ENCODE assay signal across 1 cellular context in the genomic region with DNA sequence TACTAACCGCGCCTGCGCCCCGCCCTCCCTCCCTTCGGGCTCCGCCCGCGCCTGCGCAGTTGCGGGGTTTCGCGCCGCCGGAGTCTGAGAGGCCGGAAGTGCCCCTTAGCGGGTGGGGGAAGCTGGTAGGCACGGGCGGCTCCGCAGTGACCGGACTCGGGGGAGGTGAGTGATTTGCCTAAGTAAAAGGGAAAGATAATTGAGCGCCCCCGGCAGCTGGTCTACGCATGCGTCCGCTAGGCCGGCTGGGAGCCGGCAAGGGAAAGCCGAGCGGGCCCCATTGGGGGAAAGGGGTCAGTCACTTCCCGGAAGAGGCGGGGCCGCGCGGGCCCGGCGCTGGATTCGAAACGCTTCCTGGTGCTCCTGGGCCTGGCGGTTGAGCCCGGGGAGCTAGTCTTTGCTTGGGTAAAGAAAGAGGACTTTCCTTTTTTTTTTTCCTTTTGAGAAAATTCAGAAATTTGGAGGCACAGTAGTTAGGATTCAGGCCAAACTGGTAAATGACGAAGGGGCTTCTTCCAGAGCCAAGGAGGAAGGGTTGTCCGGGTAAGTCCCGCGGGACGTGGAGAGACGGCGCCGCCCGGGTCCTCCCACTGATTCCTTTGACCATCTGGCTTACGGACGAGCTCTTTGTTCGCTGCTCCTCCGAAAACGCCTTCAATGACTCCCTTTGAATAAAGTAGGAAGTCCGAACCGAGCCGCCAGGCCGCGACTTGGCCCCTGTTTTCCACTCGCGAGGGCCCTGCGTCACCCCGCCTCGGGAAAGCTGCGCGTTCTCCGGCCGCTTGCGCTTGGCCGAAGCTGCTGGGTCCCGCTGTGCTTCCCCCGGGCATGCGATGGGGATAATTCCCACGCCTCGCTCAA.
A peak's percentile ranks its signal among the peaks of the same experiment; 100 is the strongest.
TF ChIP-seq lines count a peak whose summit lies in the region.

A gene with protein sequence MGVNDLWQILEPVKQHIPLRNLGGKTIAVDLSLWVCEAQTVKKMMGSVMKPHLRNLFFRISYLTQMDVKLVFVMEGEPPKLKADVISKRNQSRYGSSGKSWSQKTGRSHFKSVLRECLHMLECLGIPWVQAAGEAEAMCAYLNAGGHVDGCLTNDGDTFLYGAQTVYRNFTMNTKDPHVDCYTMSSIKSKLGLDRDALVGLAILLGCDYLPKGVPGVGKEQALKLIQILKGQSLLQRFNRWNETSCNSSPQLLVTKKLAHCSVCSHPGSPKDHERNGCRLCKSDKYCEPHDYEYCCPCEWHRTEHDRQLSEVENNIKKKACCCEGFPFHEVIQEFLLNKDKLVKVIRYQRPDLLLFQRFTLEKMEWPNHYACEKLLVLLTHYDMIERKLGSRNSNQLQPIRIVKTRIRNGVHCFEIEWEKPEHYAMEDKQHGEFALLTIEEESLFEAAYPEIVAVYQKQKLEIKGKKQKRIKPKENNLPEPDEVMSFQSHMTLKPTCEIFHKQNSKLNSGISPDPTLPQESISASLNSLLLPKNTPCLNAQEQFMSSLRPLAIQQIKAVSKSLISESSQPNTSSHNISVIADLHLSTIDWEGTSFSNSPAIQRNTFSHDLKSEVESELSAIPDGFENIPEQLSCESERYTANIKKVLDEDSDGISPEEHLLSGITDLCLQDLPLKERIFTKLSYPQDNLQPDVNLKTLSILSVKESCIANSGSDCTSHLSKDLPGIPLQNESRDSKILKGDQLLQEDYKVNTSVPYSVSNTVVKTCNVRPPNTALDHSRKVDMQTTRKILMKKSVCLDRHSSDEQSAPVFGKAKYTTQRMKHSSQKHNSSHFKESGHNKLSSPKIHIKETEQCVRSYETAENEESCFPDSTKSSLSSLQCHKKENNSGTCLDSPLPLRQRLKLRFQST (plus strand): TSS at position 336 of the 861 bp plus-strand sequence. CDS start 5,806 bp downstream, outside the sequence.
A gene with protein sequence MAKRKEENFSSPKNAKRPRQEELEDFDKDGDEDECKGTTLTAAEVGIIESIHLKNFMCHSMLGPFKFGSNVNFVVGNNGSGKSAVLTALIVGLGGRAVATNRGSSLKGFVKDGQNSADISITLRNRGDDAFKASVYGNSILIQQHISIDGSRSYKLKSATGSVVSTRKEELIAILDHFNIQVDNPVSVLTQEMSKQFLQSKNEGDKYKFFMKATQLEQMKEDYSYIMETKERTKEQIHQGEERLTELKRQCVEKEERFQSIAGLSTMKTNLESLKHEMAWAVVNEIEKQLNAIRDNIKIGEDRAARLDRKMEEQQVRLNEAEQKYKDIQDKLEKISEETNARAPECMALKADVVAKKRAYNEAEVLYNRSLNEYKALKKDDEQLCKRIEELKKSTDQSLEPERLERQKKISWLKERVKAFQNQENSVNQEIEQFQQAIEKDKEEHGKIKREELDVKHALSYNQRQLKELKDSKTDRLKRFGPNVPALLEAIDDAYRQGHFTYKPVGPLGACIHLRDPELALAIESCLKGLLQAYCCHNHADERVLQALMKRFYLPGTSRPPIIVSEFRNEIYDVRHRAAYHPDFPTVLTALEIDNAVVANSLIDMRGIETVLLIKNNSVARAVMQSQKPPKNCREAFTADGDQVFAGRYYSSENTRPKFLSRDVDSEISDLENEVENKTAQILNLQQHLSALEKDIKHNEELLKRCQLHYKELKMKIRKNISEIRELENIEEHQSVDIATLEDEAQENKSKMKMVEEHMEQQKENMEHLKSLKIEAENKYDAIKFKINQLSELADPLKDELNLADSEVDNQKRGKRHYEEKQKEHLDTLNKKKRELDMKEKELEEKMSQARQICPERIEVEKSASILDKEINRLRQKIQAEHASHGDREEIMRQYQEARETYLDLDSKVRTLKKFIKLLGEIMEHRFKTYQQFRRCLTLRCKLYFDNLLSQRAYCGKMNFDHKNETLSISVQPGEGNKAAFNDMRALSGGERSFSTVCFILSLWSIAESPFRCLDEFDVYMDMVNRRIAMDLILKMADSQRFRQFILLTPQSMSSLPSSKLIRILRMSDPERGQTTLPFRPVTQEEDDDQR (minus strand): TSS at position 8 of the 861 bp plus-strand sequence. CDS start 7,864 bp downstream, outside the sequence.

TF ChIP-seq in K562, 482 proteins besides CTCF, POLR2A, EP300 and RAD21 (continued from another document and continues in another):
- TF ChIP-seq ZNF134 (CRISPR knock-in tag; conservative IDR thresholded peaks at IDR 0.05) (no peak), ZNF717 (CRISPR knock-in tag; IDR thresholded peaks at IDR 0.05) (no peak), MIER1 (IDR thresholded peaks at IDR 0.05; ENCODE audit: low read depth) (no peak), HEY1 (CRISPR knock-in tag; IDR thresholded peaks at IDR 0.05; ENCODE audit: borderline replicate concordance) (no peak), KLF13 (tag; IDR thresholded peaks at IDR 0.05; ENCODE audit: borderline replicate concordance, low read depth) (no peak), NR4A1 (CRISPR knock-in tag; IDR thresholded peaks at IDR 0.05) (no peak), NR4A1 (tag; IDR thresholded peaks at IDR 0.05) (no peak), FUS (optimal IDR thresholded peaks at IDR 0.05; ENCODE audit: low read depth, low read length) (no peak)
- TF ChIP-seq, protein P1, sequence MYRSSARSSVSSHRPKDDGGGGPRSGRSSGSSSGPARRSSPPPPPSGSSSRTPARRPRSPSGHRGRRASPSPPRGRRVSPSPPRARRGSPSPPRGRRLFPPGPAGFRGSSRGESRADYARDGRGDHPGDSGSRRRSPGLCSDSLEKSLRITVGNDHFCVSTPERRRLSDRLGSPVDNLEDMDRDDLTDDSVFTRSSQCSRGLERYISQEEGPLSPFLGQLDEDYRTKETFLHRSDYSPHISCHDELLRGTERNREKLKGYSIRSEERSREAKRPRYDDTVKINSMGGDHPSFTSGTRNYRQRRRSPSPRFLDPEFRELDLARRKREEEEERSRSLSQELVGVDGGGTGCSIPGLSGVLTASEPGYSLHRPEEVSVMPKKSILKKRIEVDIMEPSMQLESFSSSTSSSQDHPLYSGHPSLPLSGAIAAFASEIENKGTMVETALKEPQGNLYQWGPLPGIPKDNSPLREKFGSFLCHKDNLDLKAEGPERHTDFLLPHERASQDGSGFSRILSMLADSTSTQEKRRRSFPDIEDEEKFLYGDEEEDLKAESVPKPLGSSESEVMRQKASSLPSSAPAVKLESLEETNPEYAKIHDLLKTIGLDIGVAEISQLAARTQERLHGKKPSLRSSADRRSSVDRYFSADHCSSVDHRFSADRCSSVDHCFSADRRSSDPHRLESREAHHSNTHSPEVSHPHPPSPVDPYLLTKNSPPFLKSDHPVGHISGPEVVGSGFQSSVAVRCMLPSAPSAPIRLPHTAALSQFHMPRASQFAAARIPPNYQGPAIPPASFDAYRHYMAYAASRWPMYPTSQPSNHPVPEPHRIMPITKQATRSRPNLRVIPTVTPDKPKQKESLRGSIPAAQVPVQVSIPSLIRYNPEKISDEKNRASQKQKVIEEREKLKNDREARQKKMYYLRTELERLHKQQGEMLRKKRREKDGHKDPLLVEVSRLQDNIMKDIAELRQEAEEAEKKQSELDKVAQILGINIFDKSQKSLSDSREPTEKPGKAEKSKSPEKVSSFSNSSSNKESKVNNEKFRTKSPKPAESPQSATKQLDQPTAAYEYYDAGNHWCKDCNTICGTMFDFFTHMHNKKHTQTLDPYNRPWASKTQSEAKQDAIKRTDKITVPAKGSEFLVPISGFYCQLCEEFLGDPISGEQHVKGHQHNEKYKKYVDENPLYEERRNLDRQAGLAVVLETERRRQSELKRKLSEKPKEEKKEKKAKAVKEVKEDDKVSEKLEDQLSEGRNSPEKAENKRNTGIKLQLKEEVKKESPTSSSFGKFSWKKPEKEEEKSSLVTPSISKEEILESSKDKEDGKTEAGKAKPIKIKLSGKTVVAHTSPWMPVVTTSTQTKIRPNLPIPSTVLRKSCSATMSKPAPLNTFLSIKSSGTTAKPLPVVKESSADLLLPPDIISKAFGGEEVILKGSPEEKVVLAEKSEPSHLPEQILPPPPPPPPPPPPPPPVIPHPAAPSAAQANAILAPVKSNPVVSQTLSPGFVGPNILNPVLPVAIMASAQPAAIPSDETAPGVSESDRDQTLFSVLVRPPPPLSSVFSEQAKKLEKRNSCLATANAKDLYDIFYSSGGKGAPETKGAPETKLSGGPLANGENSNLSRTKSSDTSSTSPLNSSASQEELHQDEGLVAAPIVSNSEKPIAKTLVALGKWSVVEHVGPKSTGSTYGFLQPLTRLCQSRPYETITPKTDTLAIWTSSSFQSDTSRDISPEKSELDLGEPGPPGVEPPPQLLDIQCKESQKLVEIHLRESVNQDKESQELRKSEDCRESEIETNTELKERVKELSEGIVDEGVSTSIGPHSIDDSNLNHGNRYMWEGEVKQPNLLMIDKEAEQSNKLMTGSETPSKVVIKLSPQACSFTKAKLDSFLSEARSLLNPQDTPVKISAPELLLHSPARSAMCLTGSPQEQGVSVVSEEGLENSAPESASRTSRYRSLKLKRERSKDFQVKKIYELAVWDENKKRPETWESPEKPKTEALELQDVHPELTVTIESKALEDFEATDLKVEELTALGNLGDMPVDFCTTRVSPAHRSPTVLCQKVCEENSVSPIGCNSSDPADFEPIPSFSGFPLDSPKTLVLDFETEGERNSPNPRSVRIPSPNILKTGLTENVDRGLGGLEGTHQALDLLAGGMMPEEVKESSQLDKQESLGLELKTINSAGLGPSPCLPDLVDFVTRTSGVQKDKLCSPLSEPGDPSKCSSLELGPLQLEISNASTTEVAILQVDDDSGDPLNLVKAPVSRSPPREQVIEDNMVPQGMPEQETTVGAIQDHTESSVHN (IDR thresholded peaks at IDR 0.05; ENCODE audit: borderline replicate concordance in 1 of 2, low read depth in 1 of 2): no peak
- TF ChIP-seq, protein P2, sequence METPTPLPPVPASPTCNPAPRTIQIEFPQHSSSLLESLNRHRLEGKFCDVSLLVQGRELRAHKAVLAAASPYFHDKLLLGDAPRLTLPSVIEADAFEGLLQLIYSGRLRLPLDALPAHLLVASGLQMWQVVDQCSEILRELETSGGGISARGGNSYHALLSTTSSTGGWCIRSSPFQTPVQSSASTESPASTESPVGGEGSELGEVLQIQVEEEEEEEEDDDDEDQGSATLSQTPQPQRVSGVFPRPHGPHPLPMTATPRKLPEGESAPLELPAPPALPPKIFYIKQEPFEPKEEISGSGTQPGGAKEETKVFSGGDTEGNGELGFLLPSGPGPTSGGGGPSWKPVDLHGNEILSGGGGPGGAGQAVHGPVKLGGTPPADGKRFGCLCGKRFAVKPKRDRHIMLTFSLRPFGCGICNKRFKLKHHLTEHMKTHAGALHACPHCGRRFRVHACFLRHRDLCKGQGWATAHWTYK (CRISPR knock-in tag; IDR thresholded peaks at IDR 0.05): no peak
- TF ChIP-seq, protein P3, sequence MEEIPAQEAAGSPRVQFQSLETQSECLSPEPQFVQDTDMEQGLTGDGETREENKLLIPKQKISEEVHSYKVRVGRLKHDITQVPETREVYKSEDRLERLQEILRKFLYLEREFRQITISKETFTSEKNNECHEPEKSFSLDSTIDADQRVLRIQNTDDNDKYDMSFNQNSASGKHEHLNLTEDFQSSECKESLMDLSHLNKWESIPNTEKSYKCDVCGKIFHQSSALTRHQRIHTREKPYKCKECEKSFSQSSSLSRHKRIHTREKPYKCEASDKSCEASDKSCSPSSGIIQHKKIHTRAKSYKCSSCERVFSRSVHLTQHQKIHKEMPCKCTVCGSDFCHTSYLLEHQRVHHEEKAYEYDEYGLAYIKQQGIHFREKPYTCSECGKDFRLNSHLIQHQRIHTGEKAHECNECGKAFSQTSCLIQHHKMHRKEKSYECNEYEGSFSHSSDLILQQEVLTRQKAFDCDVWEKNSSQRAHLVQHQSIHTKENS (CRISPR knock-in tag; IDR thresholded peaks at IDR 0.05): no peak
- TF ChIP-seq, protein P4, sequence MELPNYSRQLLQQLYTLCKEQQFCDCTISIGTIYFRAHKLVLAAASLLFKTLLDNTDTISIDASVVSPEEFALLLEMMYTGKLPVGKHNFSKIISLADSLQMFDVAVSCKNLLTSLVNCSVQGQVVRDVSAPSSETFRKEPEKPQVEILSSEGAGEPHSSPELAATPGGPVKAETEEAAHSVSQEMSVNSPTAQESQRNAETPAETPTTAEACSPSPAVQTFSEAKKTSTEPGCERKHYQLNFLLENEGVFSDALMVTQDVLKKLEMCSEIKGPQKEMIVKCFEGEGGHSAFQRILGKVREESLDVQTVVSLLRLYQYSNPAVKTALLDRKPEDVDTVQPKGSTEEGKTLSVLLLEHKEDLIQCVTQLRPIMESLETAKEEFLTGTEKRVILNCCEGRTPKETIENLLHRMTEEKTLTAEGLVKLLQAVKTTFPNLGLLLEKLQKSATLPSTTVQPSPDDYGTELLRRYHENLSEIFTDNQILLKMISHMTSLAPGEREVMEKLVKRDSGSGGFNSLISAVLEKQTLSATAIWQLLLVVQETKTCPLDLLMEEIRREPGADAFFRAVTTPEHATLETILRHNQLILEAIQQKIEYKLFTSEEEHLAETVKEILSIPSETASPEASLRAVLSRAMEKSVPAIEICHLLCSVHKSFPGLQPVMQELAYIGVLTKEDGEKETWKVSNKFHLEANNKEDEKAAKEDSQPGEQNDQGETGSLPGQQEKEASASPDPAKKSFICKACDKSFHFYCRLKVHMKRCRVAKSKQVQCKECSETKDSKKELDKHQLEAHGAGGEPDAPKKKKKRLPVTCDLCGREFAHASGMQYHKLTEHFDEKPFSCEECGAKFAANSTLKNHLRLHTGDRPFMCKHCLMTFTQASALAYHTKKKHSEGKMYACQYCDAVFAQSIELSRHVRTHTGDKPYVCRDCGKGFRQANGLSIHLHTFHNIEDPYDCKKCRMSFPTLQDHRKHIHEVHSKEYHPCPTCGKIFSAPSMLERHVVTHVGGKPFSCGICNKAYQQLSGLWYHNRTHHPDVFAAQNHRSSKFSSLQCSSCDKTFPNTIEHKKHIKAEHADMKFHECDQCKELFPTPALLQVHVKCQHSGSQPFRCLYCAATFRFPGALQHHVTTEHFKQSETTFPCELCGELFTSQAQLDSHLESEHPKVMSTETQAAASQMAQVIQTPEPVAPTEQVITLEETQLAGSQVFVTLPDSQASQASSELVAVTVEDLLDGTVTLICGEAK (IDR thresholded peaks at IDR 0.05): peak; percentile 91
- TF ChIP-seq, protein P4 (CRISPR knock-in tag; IDR thresholded peaks at IDR 0.05): no peak
